In the genomic region with DNA sequence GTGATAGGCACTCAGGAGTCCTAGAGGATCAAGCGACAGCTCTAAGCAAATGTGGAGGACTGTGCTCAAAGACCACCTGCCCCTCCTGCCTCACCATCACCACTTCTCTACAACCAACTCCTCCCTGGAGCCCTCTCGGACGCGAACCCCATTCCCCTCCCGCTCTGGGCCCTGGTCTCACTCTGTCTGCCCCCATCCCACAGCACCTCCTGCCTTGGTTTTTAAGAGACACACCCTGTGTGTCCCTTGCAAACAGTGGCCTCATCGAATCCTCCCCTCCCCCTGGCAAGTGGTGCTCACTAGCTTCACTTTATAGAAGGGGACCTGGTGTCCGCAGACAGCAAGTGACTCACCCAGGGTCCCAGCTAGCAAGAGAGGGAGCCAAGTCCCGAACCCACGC, we compare ENCODE assay signal across 37 cellular contexts. TPM values are rescaled to one million over a fixed set of nuclear protein-coding genes. Genes with fewer than 3 reads are reported as not detected.
"Had no signal": no experiment of that assay in that cellular context is flagged by ENCODE, and none has a peak within 500 bp of the region (broad histone marks: within the 10 kb centered on the region; RNA-seq: fewer than 3 reads in every experiment).

No MANE protein-coding gene starts in this region.

- ATAC-seq: activated CD8-positive, alpha-beta T cell treated with anti-CD3 and anti-CD28 coated beads for 36 hours; activated naive CD4-positive, alpha-beta T cell treated with anti-CD3 and anti-CD28 coated beads, Interleukin-2, amount 50 U/mL, for 72 hours; activated T-cell treated with anti-CD3 and anti-CD28 coated beads, Interleukin-2, amount 50 U/mL, for 4 hours; activated T-cell treated with anti-CD3 and anti-CD28 coated beads, Interleukin-2, amount 50 U/mL, for 72 hours; activated T-helper 17 cell treated with anti-CD3 and anti-CD28 coated beads, Interleukin-2, amount 50 U/mL, for 72 hours; body of pancreas had no signal

- H3K27me3 ChIP-seq: body of pancreas had no signal

- H3K27ac ChIP-seq: adrenal gland, body of pancreas, brain microvascular endothelial cell, breast epithelium, VCaP had no signal

- H3K9me3 ChIP-seq: adrenal gland, body of pancreas, breast epithelium had no signal

- H3K4me1 ChIP-seq: adrenal gland, body of pancreas, breast epithelium had no signal

- H3K4me3 ChIP-seq: adrenal gland, body of pancreas, breast epithelium had no signal

- DNase-seq: activated B cell treated with CpG ODN at 0.5 μM for 24 hours; activated CD4-positive, alpha-beta memory T cell treated with anti-CD3 and anti-CD28 coated beads for 36 hours; activated CD4-positive, alpha-beta T cell treated with anti-CD3 and anti-CD28 coated beads for 4 hours; activated CD4-positive, alpha-beta T cell treated with anti-CD3 and anti-CD28 coated beads, Interleukin-2, amount 10 ng/mL, durations not matched to agents 24 days and 14 days; activated CD4-positive, alpha-beta T cell treated with anti-CD3 and anti-CD28 coated beads, Interleukin-2, amount 50 U/mL, for 1 hour; activated CD4-positive, alpha-beta T cell treated with anti-CD3 and anti-CD28 coated beads, Interleukin-2, amount 50 U/mL, for 4 hours; activated CD4-positive, CD25-positive, alpha-beta regulatory T cell treated with anti-CD3 and anti-CD28 coated beads, Interleukin-2, amount 50 U/mL, for 72 hours; activated CD8-positive, alpha-beta memory T cell treated with anti-CD3 and anti-CD28 coated beads, Interleukin-2, amount 50 U/mL, for 4 hours; activated CD8-positive, alpha-beta T cell treated with anti-CD3 and anti-CD28 coated beads for 36 hours; activated effector memory CD4-positive, alpha-beta T cell treated with anti-CD3 and anti-CD28 coated beads, Interleukin-2, amount 50 U/mL, for 16 hours; activated gamma-delta T cell treated with Interleukin-2 at 50 U/mL for 16 hours; activated naive CD4-positive, alpha-beta T cell; activated naive CD4-positive, alpha-beta T cell treated with anti-CD3 and anti-CD28 coated beads for 36 hours; activated naive CD4-positive, alpha-beta T cell treated with anti-CD3 and anti-CD28 coated beads, Interleukin-2, amount 50 U/mL, for 16 hours; activated naive CD8-positive, alpha-beta T cell treated with anti-CD3 and anti-CD28 coated beads for 36 hours; activated T-cell treated with anti-CD3 and anti-CD28 coated beads for 4 hours; activated T-cell treated with anti-CD3 and anti-CD28 coated beads, Interleukin-2, amount 50 U/mL, for 1 hour; activated T-cell treated with anti-CD3 and anti-CD28 coated beads, Interleukin-2, amount 50 U/mL, for 4 hours; activated T-cell treated with anti-CD3 and anti-CD28 coated beads, Interleukin-2, amount 50 U/mL, for 72 hours; adrenal gland; amniotic stem cell; aorta; body of pancreas; brain microvascular endothelial cell; central memory CD4-positive, alpha-beta T cell; SW 1271; T-helper 1 cell; T-helper 2 cell; T-helper 9 cell had no signal

- H3K36me3 ChIP-seq: adrenal gland, brain microvascular endothelial cell, breast epithelium had no signal

RNA-seq across cellular contexts. Expression of gene EPHA8, which starts 28.8 kb away (rescaled TPM):
- total RNA-seq: activated B cell treated with CpG ODN at 0.5 μM for 24 hours; activated CD4-positive, alpha-beta memory T cell treated with anti-CD3 and anti-CD28 coated beads for 36 hours; activated CD4-positive, alpha-beta T cell treated with anti-CD3 and anti-CD28 coated beads, Interleukin-2, amount 10 ng/mL, durations not matched to agents 24 days and 14 days; activated CD8-positive, alpha-beta memory T cell treated with anti-CD3 and anti-CD28 coated beads for 36 hours; activated CD8-positive, alpha-beta T cell treated with anti-CD3 and anti-CD28 coated beads for 36 hours; activated naive CD4-positive, alpha-beta T cell treated with anti-CD3 and anti-CD28 coated beads for 36 hours; activated naive CD4-positive, alpha-beta T cell treated with anti-CD3 and anti-CD28 coated beads, Interleukin-2, amount 50 U/mL, for 72 hours; activated naive CD8-positive, alpha-beta T cell treated with anti-CD3 and anti-CD28 coated beads for 36 hours; activated T-cell treated with anti-CD3 and anti-CD28 coated beads, Interleukin-2, amount 50 U/mL, for 4 hours; activated T-cell treated with anti-CD3 and anti-CD28 coated beads, Interleukin-2, amount 50 U/mL, for 72 hours; activated T-helper 1 cell treated with anti-CD3 and anti-CD28 coated beads, Interleukin-12 subunit alpha, Interleukin-12 subunit beta, Interleukin-2, Interleukin-4 antibody, amounts not matched to agents 30 ng/mL and 10 ng/mL and 1 ng/mL, durations not matched to agents 14 hours and 24 hours and 36 hours; activated T-helper 17 cell treated with anti-CD3 and anti-CD28 coated beads, Interleukin-2, amount 50 U/mL, for 72 hours; aorta; breast epithelium; cardiac septum had no signal
- polyA plus RNA-seq: aorta had no signal

RNA-seq across cellular contexts. Expression of gene C1QA, which starts 44.4 kb away (rescaled TPM):
- total RNA-seq: activated B cell treated with CpG ODN at 0.5 μM for 24 hours; activated CD4-positive, alpha-beta memory T cell treated with anti-CD3 and anti-CD28 coated beads for 36 hours; activated CD4-positive, alpha-beta T cell treated with anti-CD3 and anti-CD28 coated beads, Interleukin-2, amount 10 ng/mL, durations not matched to agents 24 days and 14 days; activated CD8-positive, alpha-beta memory T cell treated with anti-CD3 and anti-CD28 coated beads for 36 hours; activated CD8-positive, alpha-beta T cell treated with anti-CD3 and anti-CD28 coated beads for 36 hours; activated naive CD4-positive, alpha-beta T cell treated with anti-CD3 and anti-CD28 coated beads for 36 hours; activated naive CD4-positive, alpha-beta T cell treated with anti-CD3 and anti-CD28 coated beads, Interleukin-2, amount 50 U/mL, for 72 hours; activated naive CD8-positive, alpha-beta T cell treated with anti-CD3 and anti-CD28 coated beads for 36 hours; activated T-cell treated with anti-CD3 and anti-CD28 coated beads, Interleukin-2, amount 50 U/mL, for 72 hours; activated T-helper 1 cell treated with anti-CD3 and anti-CD28 coated beads, Interleukin-12 subunit alpha, Interleukin-12 subunit beta, Interleukin-2, Interleukin-4 antibody, amounts not matched to agents 30 ng/mL and 10 ng/mL and 1 ng/mL, durations not matched to agents 14 hours and 24 hours and 36 hours; activated T-helper 17 cell treated with anti-CD3 and anti-CD28 coated beads, Interleukin-2, amount 50 U/mL, for 72 hours; astrocyte had no signal

RNA-seq across cellular contexts. Expression of gene C1QC, which starts 51.4 kb away (rescaled TPM):
- total RNA-seq: activated B cell treated with CpG ODN at 0.5 μM for 24 hours; activated CD4-positive, alpha-beta memory T cell treated with anti-CD3 and anti-CD28 coated beads for 36 hours; activated CD4-positive, alpha-beta T cell treated with anti-CD3 and anti-CD28 coated beads, Interleukin-2, amount 10 ng/mL, durations not matched to agents 24 days and 14 days; activated CD8-positive, alpha-beta memory T cell treated with anti-CD3 and anti-CD28 coated beads for 36 hours; activated CD8-positive, alpha-beta T cell treated with anti-CD3 and anti-CD28 coated beads for 36 hours; activated naive CD4-positive, alpha-beta T cell treated with anti-CD3 and anti-CD28 coated beads for 36 hours; activated naive CD4-positive, alpha-beta T cell treated with anti-CD3 and anti-CD28 coated beads, Interleukin-2, amount 50 U/mL, for 72 hours; activated naive CD8-positive, alpha-beta T cell treated with anti-CD3 and anti-CD28 coated beads for 36 hours; activated T-cell treated with anti-CD3 and anti-CD28 coated beads, Interleukin-2, amount 50 U/mL, for 72 hours; activated T-helper 1 cell treated with anti-CD3 and anti-CD28 coated beads, Interleukin-12 subunit alpha, Interleukin-12 subunit beta, Interleukin-2, Interleukin-4 antibody, amounts not matched to agents 30 ng/mL and 10 ng/mL and 1 ng/mL, durations not matched to agents 14 hours and 24 hours and 36 hours; activated T-helper 17 cell treated with anti-CD3 and anti-CD28 coated beads, Interleukin-2, amount 50 U/mL, for 72 hours; astrocyte had no signal
